ENCODE assay signal across 21 cellular contexts in the genomic region with DNA sequence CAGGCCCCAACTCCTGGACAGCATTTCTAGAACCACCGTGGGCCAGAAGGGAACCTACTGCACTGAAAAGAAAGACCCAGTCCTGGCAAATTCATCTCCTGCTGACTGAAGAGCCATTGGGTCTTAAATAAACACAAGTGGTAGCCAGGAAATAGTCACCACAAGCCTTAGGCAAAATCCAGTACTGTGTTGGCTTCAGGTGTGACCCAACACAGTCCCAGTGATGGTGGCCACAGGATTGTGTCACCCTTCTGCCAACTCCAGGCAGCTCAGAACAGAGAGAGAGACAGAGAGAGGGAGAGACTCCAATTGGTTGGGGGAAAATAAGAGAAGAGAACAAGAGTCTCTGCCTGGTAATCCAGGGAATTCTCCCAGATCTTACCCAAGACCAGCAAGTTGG.
"Had no signal": no experiment of that assay in that cellular context is flagged by ENCODE, and none has a peak within 500 bp of the region (broad histone marks: within the 10 kb centered on the region; RNA-seq: fewer than 3 reads in every experiment).

No MANE protein-coding gene starts in this region.

- H3K27me3 Mint-ChIP-seq: natural killer cell treated with Interleukin-12 subunit alpha and Interleukin-12 subunit beta and Interleukin-15 and Interleukin-18, amount 100 ng/mL, for 72 hours; stimulated activated naive CD8-positive, alpha-beta T cell treated with anti-CD3 and anti-CD28 coated beads, Interleukin-15, Interleukin-2, amounts not matched to agents 100 ng/mL and 50 ng/mL, for 24 hours had no signal

- H3K9ac ChIP-seq: parathyroid adenoma had no signal

- H3K79me2 ChIP-seq: parathyroid adenoma had no signal

- H3K27ac Mint-ChIP-seq: endodermal cell; natural killer cell treated with Interleukin-12 subunit alpha and Interleukin-12 subunit beta and Interleukin-15 and Interleukin-18, amount 100 ng/mL, for 72 hours; stimulated activated memory B cell treated with anti-CD40 and anti-IgM and Interleukin-4, amounts not matched to agents 10 μg/mL and 1 μg/mL and 100 μg/mL, for 72 hours; stimulated activated naive CD8-positive, alpha-beta T cell treated with anti-CD3 and anti-CD28 coated beads, Interleukin-15, Interleukin-2, amounts not matched to agents 100 ng/mL and 50 ng/mL, for 24 hours had no signal

- H3K4me1 Mint-ChIP-seq: endodermal cell; stimulated activated memory B cell treated with anti-CD40 and anti-IgM and Interleukin-4, amounts not matched to agents 10 μg/mL and 1 μg/mL and 100 μg/mL, for 72 hours had no signal

- H3K36me3 Mint-ChIP-seq: natural killer cell treated with Interleukin-12 subunit alpha and Interleukin-12 subunit beta and Interleukin-15 and Interleukin-18, amount 100 ng/mL, for 72 hours; stimulated activated memory B cell treated with anti-CD40 and anti-IgM and Interleukin-4, amounts not matched to agents 10 μg/mL and 1 μg/mL and 100 μg/mL, for 72 hours had no signal

- H2AFZ ChIP-seq: parathyroid adenoma had no signal

- H3K4me1 ChIP-seq: gastrocnemius medialis, heart right ventricle, parathyroid adenoma, prostate gland, spleen had no signal

- H3K4me3 Mint-ChIP-seq: endodermal cell; natural killer cell treated with Interleukin-12 subunit alpha and Interleukin-12 subunit beta and Interleukin-15 and Interleukin-18, amount 100 ng/mL, for 72 hours; stimulated activated memory B cell treated with anti-CD40 and anti-IgM and Interleukin-4, amounts not matched to agents 10 μg/mL and 1 μg/mL and 100 μg/mL, for 72 hours; stimulated activated naive CD8-positive, alpha-beta T cell treated with anti-CD3 and anti-CD28 coated beads, Interleukin-15, Interleukin-2, amounts not matched to agents 100 ng/mL and 50 ng/mL, for 24 hours had no signal

- H3K9me3 Mint-ChIP-seq: natural killer cell treated with Interleukin-12 subunit alpha and Interleukin-12 subunit beta and Interleukin-15 and Interleukin-18, amount 100 ng/mL, for 72 hours; stimulated activated memory B cell treated with anti-CD40 and anti-IgM and Interleukin-4, amounts not matched to agents 10 μg/mL and 1 μg/mL and 100 μg/mL, for 72 hours had no signal

- H3K27me3 ChIP-seq: gastrocnemius medialis, heart right ventricle, right lobe of liver, spleen, tibial artery had no signal

- H3K9me3 ChIP-seq: gastrocnemius medialis, mucosa of descending colon, prostate gland, right lobe of liver, spleen, tibial artery had no signal

- ATAC-seq: gastrocnemius medialis; heart right ventricle; mucosa of descending colon; natural killer cell treated with Interleukin-12 subunit alpha and Interleukin-12 subunit beta and Interleukin-15 and Interleukin-18, amount 100 ng/mL, for 72 hours; stimulated activated memory B cell treated with anti-CD40 and anti-IgM and Interleukin-4, amounts not matched to agents 10 μg/mL and 1 μg/mL and 100 μg/mL, for 72 hours had no signal

- H3K36me3 ChIP-seq: prostate gland, right lobe of liver had no signal

- H3K27ac ChIP-seq: coronary artery, gastrocnemius medialis, heart right ventricle, parathyroid adenoma, prostate gland, right lobe of liver, spleen, tibial artery had no signal

- DNase-seq: effector CD4-positive, alpha-beta T cell; endodermal cell; gastrocnemius medialis; heart right ventricle; hypothalamus; kidney glomerular epithelial cell; mammary epithelial cell; mucosa of descending colon; retina; spleen; stimulated activated CD4-positive, alpha-beta T cell treated with anti-CD3 and anti-CD28 coated beads, Interleukin-15, amount 100 ng/mL, for 24 hours; stimulated activated CD4-positive, alpha-beta T cell treated with anti-CD3 and anti-CD28 coated beads, Interleukin-1b, Interleukin-23, amount 100 ng/mL, for 48 hours; stimulated activated CD4-positive, alpha-beta T cell treated with anti-CD3 and anti-CD28 coated beads, Interleukin-4, amount 100 ng/mL, for 24 hours; tibial artery had no signal

- H3K4me3 ChIP-seq: coronary artery, gastrocnemius medialis, heart right ventricle, mucosa of descending colon, prostate gland, right lobe of liver, spleen, tibial artery had no signal
